Comparison of ENCODE assay signal across 13 cellular contexts in genomic region chr2:17541514-17541950, GRCh38. TPM values are rescaled to one million over a fixed set of nuclear protein-coding genes. Genes with fewer than 3 reads are reported as not detected.
DNase-seq lines count a peak whose midpoint lies in the region; ATAC-seq, FAIRE-seq and TF ChIP-seq lines count a peak whose summit lies in the region.
"Had no signal": no experiment of that assay in that cellular context is flagged by ENCODE, and none has a peak within 500 bp of the region (broad histone marks: within the 10 kb centered on the region; RNA-seq: fewer than 3 reads in every experiment).

No MANE protein-coding gene starts in this region.

- ATAC-seq in HG03378 (IDR thresholded peaks at IDR 0.05; ENCODE audit: unreplicated experiment): no peak

- H3K9ac ChIP-seq in HUES48 (ENCODE audit: low read depth, low read length) (peak overlapping the region; percentile 44), liver (ENCODE audit: low read depth in 1 of 2, low read length in 2 of 2) (peak overlapping the region in 1 of 2 donors; percentile 3)

- H3K4me3 ChIP-seq in HUES48 (ENCODE audit: low read depth, low read length) (peak overlapping the region; percentile 86), bronchial epithelial cell (ENCODE audit: low read depth, low read length) (peak overlapping the region; percentile 70), liver (ENCODE audit: low read depth in 1 of 3, low read length in 3 of 3) (peak overlapping the region; percentile 65 to 92 (median 69)), skin epidermis (peak overlapping the region; percentile 27 to 53 (median 45))

- peaks cover 57% of the 10 kb centered on the region for H3K4me1 ChIP-seq in HUES48 (ENCODE audit: control insufficient read depth, insufficient read depth, low read length)
- peaks cover 0 to 54% (median 28%) of the 10 kb centered on the region in 4 donors for H3K4me1 ChIP-seq in liver (ENCODE audit: control insufficient read depth in 4 of 4, insufficient read depth in 4 of 4, low read length in 3 of 4)

- DNase-seq in bronchial epithelial cell (ENCODE audit: low read depth): no peak
- no peak for DNase-seq in HT-29 (ENCODE audit: low spot score)
- DNase-seq in activated CD4-positive, alpha-beta T cell treated with anti-CD3 and anti-CD28 coated beads for 4 hours: no peak
- no peak for DNase-seq in NCI-H2227 treated with DMSO at 0.1 percent for 48 hours (lab: John Stamatoyannopoulos, UW)
- DNase-seq: COR-L47, NCI-H1417 treated with DMSO at 0.1 percent for 48 hours, pancreas had no signal

- H3K27ac ChIP-seq in HUES48 (ENCODE audit: low read depth, low read length) (no peak overlapping the region), liver (ENCODE audit: low read depth in 1 of 2, low read length in 2 of 2) (peak overlapping the region; percentile 92 to 95), skin epidermis (peak overlapping the region in 15 of 21 experiments; percentile 20 to 94 (median 88))
- H3K27ac ChIP-seq: pancreas had no signal

- 4% methylated on average over 12 of the region's 12 CpGs for WGBS in liver

- H3K36me3 ChIP-seq in HUES48 (ENCODE audit: control insufficient read depth, insufficient read depth, low read length): no peaks in the 10 kb centered on the region
- no peaks in the 10 kb centered on the region for H3K36me3 ChIP-seq in bronchial epithelial cell (ENCODE audit: control insufficient read depth, insufficient read depth, low read length)
- no peaks in the 10 kb centered on the region for H3K36me3 ChIP-seq in liver (ENCODE audit: control insufficient read depth in 4 of 4, insufficient read depth in 3 of 4, low read depth in 1 of 4, low read length in 3 of 4)
- H3K36me3 ChIP-seq: pancreas had no signal

- H3K9me3 ChIP-seq in HUES48 (ENCODE audit: control insufficient read depth, insufficient read depth, low read length) (no peaks in the 10 kb centered on the region), liver (ENCODE audit: control insufficient read depth in 4 of 4, low read length in 3 of 4) (no peaks in the 10 kb centered on the region)
- H3K9me3 ChIP-seq: pancreas had no signal

- no peak for TF ChIP-seq RAD21 in liver (IDR thresholded peaks at IDR 0.05)

- H3K27me3 ChIP-seq in HUES48 (ENCODE audit: control insufficient read depth, insufficient read depth, low read length): peaks cover 35% of the 10 kb centered on the region
- no peaks in the 10 kb centered on the region for H3K27me3 ChIP-seq in bronchial epithelial cell (ENCODE audit: control insufficient read depth, insufficient read depth, low read length)
- no peaks in the 10 kb centered on the region for H3K27me3 ChIP-seq in liver (ENCODE audit: control insufficient read depth in 4 of 4, insufficient read depth in 4 of 4, low read length in 3 of 4)
- H3K27me3 ChIP-seq: pancreas had no signal

- TF ChIP-seq CTCF in bronchial epithelial cell (IDR thresholded peaks at IDR 0.05; ENCODE audit: insufficient read depth, low read length, severe bottlenecking) (no peak), liver (IDR thresholded peaks at IDR 0.05; ENCODE audit: low read depth, low read length, missing input control) (no peak)

- FAIRE-seq in bronchial epithelial cell (lab: Jason Lieb, UNC): no peak
- FAIRE-seq: pancreas had no signal

TF ChIP-seq in liver, 16 proteins besides CTCF, POLR2A, EP300 and RAD21:
- TF ChIP-seq EGR1 (IDR thresholded peaks at IDR 0.05; ENCODE audit: low read depth in 2 of 2): no peak
- no peak for TF ChIP-seq MAX (IDR thresholded peaks at IDR 0.05)
- TF ChIP-seq HNF4A (conservative IDR thresholded peaks at IDR 0.05): no peak
- peak; percentile 56 for TF ChIP-seq YY1 (IDR thresholded peaks at IDR 0.05)

RNA-seq across cellular contexts. Expression of gene VSNL1, which starts 1.0 kb away (rescaled TPM):
- total RNA-seq in bronchial epithelial cell: 0.64 and 1.6 TPM in 2 replicates
- total RNA-seq in liver: 10 to 100 TPM in 1 of 2 donors, 1 to 10 TPM in 1; 6.3 to 32.9 TPM
- 1 to 10 TPM; 2.2 to 6.4 TPM for polyA plus RNA-seq in liver
- not detected in 2 replicates for total RNA-seq in HT-29 (2014; rRNA removed; shearing (Covaris generic))
- total RNA-seq: activated T-helper 2 cell treated with anti-CD3 and anti-CD28 coated beads, Interferon-gamma antibody, Interleukin-2, Interleukin-4, amounts not matched to agents 10 μg/mL and 5 μg/mL and 100 μg/mL, durations not matched to agents 14 hours and 24 hours and 36 hours; dermis microvascular lymphatic vessel endothelial cell had no signal

RNA-seq across cellular contexts. Expression of gene RAD51AP2, which starts 23.3 kb away (rescaled TPM):
- total RNA-seq in bronchial epithelial cell (0.13 TPM in 1 of 2 replicates, not detected in the other), liver (under 1 TPM; 0.14 to 0.25 TPM)
- under 1 TPM; 0.02 to 0.08 TPM for polyA plus RNA-seq in liver
- total RNA-seq in HT-29 (2014; rRNA removed; shearing (Covaris generic)): not detected in 2 replicates
- total RNA-seq: activated T-helper 2 cell treated with anti-CD3 and anti-CD28 coated beads, Interferon-gamma antibody, Interleukin-2, Interleukin-4, amounts not matched to agents 10 μg/mL and 5 μg/mL and 100 μg/mL, durations not matched to agents 14 hours and 24 hours and 36 hours; dermis microvascular lymphatic vessel endothelial cell had no signal
